ENCODE assay signal across 24 cellular contexts in the genomic region with DNA sequence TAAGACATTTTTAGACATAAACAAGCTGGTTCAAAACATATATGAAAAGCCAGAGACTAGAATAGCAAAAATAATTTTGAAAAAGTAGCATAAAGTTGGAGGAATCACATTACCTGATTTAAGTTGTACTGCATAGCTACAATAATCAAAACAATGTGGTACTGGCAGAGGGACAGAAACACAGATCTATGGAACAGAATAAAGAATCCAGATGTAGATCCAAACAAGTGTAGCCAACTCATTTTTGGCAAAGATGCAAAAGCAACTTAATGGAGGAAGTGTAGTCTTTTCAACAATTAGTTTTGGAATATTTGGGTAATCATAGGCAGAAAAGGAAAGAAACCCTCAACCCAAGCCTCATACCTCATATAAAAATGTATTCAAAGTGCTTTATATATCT.
"Had no signal": no experiment of that assay in that cellular context is flagged by ENCODE, and none has a peak within 500 bp of the region (broad histone marks: within the 10 kb centered on the region; RNA-seq: fewer than 3 reads in every experiment).

No MANE protein-coding gene starts in this region.

- DNase-seq: colonic mucosa; effector CD8-positive, alpha-beta T cell; endodermal cell; gastrocnemius medialis; head of caudate nucleus; left ventricle myocardium superior; lower lobe of right lung; natural killer cell; occipital lobe; ovary; posterior cingulate gyrus; psoas muscle; right cardiac atrium; sigmoid colon; stimulated activated CD4-positive, alpha-beta T cell treated with anti-CD3 and anti-CD28 coated beads, Interleukin-2, amount 100 ng/mL, for 24 hours; stimulated activated CD4-positive, alpha-beta T cell treated with anti-CD3 and anti-CD28 coated beads, Interleukin-4, amount 100 ng/mL, for 24 hours; stimulated activated naive CD4-positive, alpha-beta T cell treated with Interleukin-2 at 50 U/mL for 16 hours; stomach; thyroid gland; trophoblast cell had no signal

- FAIRE-seq: keratinocyte had no signal

- ATAC-seq: gastrocnemius medialis; left ventricle myocardium superior; lower lobe of right lung; natural killer cell; psoas muscle; right cardiac atrium; stimulated activated effector memory CD8-positive, alpha-beta T cell treated with anti-CD3 and anti-CD28 coated beads, Interleukin-12 subunit alpha, Interleukin-12 subunit beta, amount 100 ng/mL, for 72 hours had no signal

- H3K27me3 ChIP-seq: colonic mucosa, esophagus muscularis mucosa, gastrocnemius medialis, ovary, sigmoid colon, stomach, thyroid gland, vagina had no signal

- H3K4me1 ChIP-seq: colonic mucosa, esophagus muscularis mucosa, gastrocnemius medialis, lower lobe of right lung, psoas muscle, sigmoid colon, stomach, thyroid gland, vagina had no signal

- H3K36me3 ChIP-seq: colonic mucosa, esophagus muscularis mucosa, gastrocnemius medialis, lower lobe of right lung, ovary, sigmoid colon, stomach, thyroid gland, vagina had no signal

- H3K27ac ChIP-seq: colonic mucosa, esophagus muscularis mucosa, gastrocnemius medialis, lower lobe of right lung, ovary, psoas muscle, sigmoid colon, stomach, thyroid gland, vagina had no signal

- H3K9me3 ChIP-seq: colonic mucosa, gastrocnemius medialis, thyroid gland, vagina had no signal

- H3K4me3 ChIP-seq: colonic mucosa, esophagus muscularis mucosa, gastrocnemius medialis, lower lobe of right lung, ovary, psoas muscle, sigmoid colon, stomach, thyroid gland, vagina had no signal
